8 cellular contexts compared by ENCODE assay signal in genomic region chr4:110533940-110534339, GRCh38. TPM values are rescaled to one million over a fixed set of nuclear protein-coding genes. Genes with fewer than 3 reads are reported as not detected.
DNase-seq lines count a peak whose midpoint lies in the region; ATAC-seq, FAIRE-seq and TF ChIP-seq lines count a peak whose summit lies in the region.
"Had no signal": no experiment of that assay in that cellular context is flagged by ENCODE, and none has a peak within 500 bp of the region (broad histone marks: within the 10 kb centered on the region; RNA-seq: fewer than 3 reads in every experiment).

No MANE protein-coding gene starts in this region.

- H3K36me3 ChIP-seq in gastrocnemius medialis (no peaks in the 10 kb centered on the region), esophagus squamous epithelium (no peaks in the 10 kb centered on the region)
- no peaks in the 10 kb centered on the region for H3K36me3 ChIP-seq in CD4-positive, alpha-beta memory T cell (ENCODE audit: insufficient read depth, low read length)

- POLR2A ChIA-PET in CD4-positive, alpha-beta memory T cell (lab: Charles Lee; ENCODE audit: partially characterized antibody) = no interaction called here

- H3K9me3 ChIP-seq in gastrocnemius medialis (peaks cover 0 to 10% (median 0%) of the 10 kb centered on the region in 3 donors), esophagus squamous epithelium (peaks cover 0 to 4% (median 4%) of the 10 kb centered on the region in 3 donors)
- no peaks in the 10 kb centered on the region for H3K9me3 ChIP-seq in CD4-positive, alpha-beta memory T cell (ENCODE audit: control insufficient read depth in 1 of 2, low read length in 2 of 2)

- H3K4me1 ChIP-seq in gastrocnemius medialis = peaks cover 8 to 13% of the 10 kb centered on the region in 2 donors
- H3K4me1 ChIP-seq in esophagus squamous epithelium = peaks cover 0 to 11% (median 0%) of the 10 kb centered on the region in 3 donors
- no peaks in the 10 kb centered on the region for H3K4me1 ChIP-seq in CD4-positive, alpha-beta memory T cell (ENCODE audit: insufficient read depth, low read length)

- H3K27ac ChIP-seq in gastrocnemius medialis = peak overlapping the region; percentile 79 to 90 (median 86)
- H3K27ac ChIP-seq in esophagus squamous epithelium = peak overlapping the region in 2 of 4 donors; percentile 38 to 41
- H3K27ac ChIP-seq in CD4-positive, alpha-beta memory T cell (ENCODE audit: low read depth, low read length) = no peak overlapping the region

- CTCF ChIA-PET in CD4-positive, alpha-beta memory T cell (lab: Charles Lee; ENCODE audit: partially characterized antibody) = interaction anchor here (1.2 to 1.5 kb wide), 4 partner anchors 15 to 22 kb away, joined by 3 to 8 read pairs (median 5); no protein-coding TSS in a partner anchor

- H3K4me3 ChIP-seq in gastrocnemius medialis (peak overlapping the region; percentile 23 to 37 (median 30)), esophagus squamous epithelium (peak overlapping the region in 1 of 4 donors; percentile 28)
- H3K4me3 ChIP-seq in CD4-positive, alpha-beta memory T cell (ENCODE audit: low read length in 2 of 2) = no peak overlapping the region

- 27 to 29% methylated on average over 3 of the region's 3 CpGs for WGBS in esophagus squamous epithelium, 2 donors

- ATAC-seq in GM18868 (IDR thresholded peaks at IDR 0.05; ENCODE audit: unreplicated experiment) (peak; percentile 80), gastrocnemius medialis (peak; percentile 100)

- H3K4me1 Mint-ChIP-seq in CD4-positive, alpha-beta memory T cell = peaks cover 0 to 4% (median 2%) of the 10 kb centered on the region in 4 donors

- no peak overlapping the region for H3K4me3 Mint-ChIP-seq in CD4-positive, alpha-beta memory T cell

- in situ Hi-C loops in gastrocnemius medialis (cut with MboI; ENCODE audit: low sequenced_read_pairs in 4 of 4) = no loop called here

- peak; percentile 48 for FAIRE-seq in endometrium (lab: Jason Lieb, UNC)

- DNase-seq in MV-4-11 (lab: John Stamatoyannopoulos, UW) = peak; percentile 10
- DNase-seq in gastrocnemius medialis = peak; percentile 74 to 76
- no peak for DNase-seq in esophagus squamous epithelium (lab: John Stamatoyannopoulos, UW)
- no peak for DNase-seq in NCI-H2171 (lab: John Stamatoyannopoulos, UW)
- DNase-seq in CD4-positive, alpha-beta memory T cell = no peak
- DNase-seq: NCI-H1048 had no signal

- TF ChIP-seq POLR2A in gastrocnemius medialis (IDR thresholded peaks at IDR 0.05) (peak; percentile 24 to 57), esophagus squamous epithelium (IDR thresholded peaks at IDR 0.05) (no peak)

- intact Hi-C loops in gastrocnemius medialis (cut with DNase I; ENCODE audit: low total_unique reads) = loop anchor here (5.0 kb wide), 1 partner anchor 88 kb away; the partner anchor contains the start of gene PITX2
- intact Hi-C loops in esophagus squamous epithelium (cut with DNase I) = no loop called here
- intact Hi-C loops in CD4-positive, alpha-beta memory T cell (cut with micrococcal nuclease) = no loop called here

- H3K27me3 ChIP-seq in gastrocnemius medialis = no peaks in the 10 kb centered on the region
- no peaks in the 10 kb centered on the region for H3K27me3 ChIP-seq in esophagus squamous epithelium
- H3K27me3 ChIP-seq in CD4-positive, alpha-beta memory T cell (ENCODE audit: insufficient read depth, low read length) = no peaks in the 10 kb centered on the region

- H3K36me3 Mint-ChIP-seq in CD4-positive, alpha-beta memory T cell = no peaks in the 10 kb centered on the region

- H3K27ac Mint-ChIP-seq in CD4-positive, alpha-beta memory T cell = no peak overlapping the region

- peaks cover 0 to 7% (median 1%) of the 10 kb centered on the region in 8 donors for H3K9me3 Mint-ChIP-seq in CD4-positive, alpha-beta memory T cell

- peaks cover 4 to 10% of the 10 kb centered on the region in 2 donors for H3K27me3 Mint-ChIP-seq in CD4-positive, alpha-beta memory T cell

- TF ChIP-seq CTCF in gastrocnemius medialis (IDR thresholded peaks at IDR 0.05 in 4 of 5, conservative IDR thresholded peaks at IDR 0.05 in 1 of 5) (no peak), esophagus squamous epithelium (IDR thresholded peaks at IDR 0.05) (no peak)

RNA-seq across cellular contexts. Expression of gene ENPEP, which starts 58.0 kb away (rescaled TPM):
- total RNA-seq in gastrocnemius medialis = 1 to 10 TPM; 1.4 to 4.2 (median 2.1) TPM
- 1 to 10 TPM in 2 of 4 donors, under 1 TPM in 2; 0.30 to 1.6 (median 0.86) TPM for total RNA-seq in esophagus squamous epithelium
- total RNA-seq in CD4-positive, alpha-beta memory T cell = not detected
- not detected for polyA plus RNA-seq in CD4-positive, alpha-beta memory T cell

Comparison
In these comparisons a context has a peak if more than half of its experiments do, and no peak if none do; other contexts are left out.
1. DNase-seq: peak in MV-4-11 (single experiment) and gastrocnemius medialis (2 of 2); none in esophagus squamous epithelium (single experiment), NCI-H2171 (single experiment) and CD4-positive, alpha-beta memory T cell (0 of 5).
2. H3K4me3 ChIP-seq: peak in gastrocnemius medialis (4 of 4); none in CD4-positive, alpha-beta memory T cell (0 of 2).
3. POLR2A ChIP-seq: peak in gastrocnemius medialis (2 of 2); none in esophagus squamous epithelium (0 of 4).